In genomic region chr2:83196225-83196624, GRCh38 we compare ENCODE assay signal across 9 cellular contexts.
DNase-seq lines count a peak whose midpoint lies in the region; ATAC-seq and TF ChIP-seq lines count a peak whose summit lies in the region.
"Had no signal": no experiment of that assay in that cellular context is flagged by ENCODE, and none has a peak within 500 bp of the region (broad histone marks: within the 10 kb centered on the region; RNA-seq: fewer than 3 reads in every experiment).

No MANE protein-coding gene starts in this region.

- H3K27ac Mint-ChIP-seq in CD8-positive, alpha-beta memory T cell = no peak overlapping the region
- H3K27ac Mint-ChIP-seq: activated naive CD8-positive, alpha-beta T cell had no signal

- no peak for TF ChIP-seq POLR2A in thyroid gland (IDR thresholded peaks at IDR 0.05)

- CTCF ChIA-PET in AG04450 (lab: Charles Lee) = interaction anchor here (0.6 to 2.3 kb wide), 16 partner anchors 10 to 906 kb away, joined by 3 to 14 read pairs (median 3); no protein-coding TSS in a partner anchor
- CTCF ChIA-PET in CD8-positive, alpha-beta memory T cell (lab: Charles Lee) = no interaction called here

- no peak for ATAC-seq in HG02642 (IDR thresholded peaks at IDR 0.05; ENCODE audit: poor library complexity, unreplicated experiment)

- H3K4me3 Mint-ChIP-seq in CD8-positive, alpha-beta memory T cell = no peak overlapping the region
- H3K4me3 Mint-ChIP-seq: activated naive CD8-positive, alpha-beta T cell had no signal

- H3K27me3 ChIP-seq in AG04450 (ENCODE audit: control insufficient read depth, insufficient read depth, low read length) (no peaks in the 10 kb centered on the region), left ventricle myocardium inferior (ENCODE audit: low read depth) (no peaks in the 10 kb centered on the region), thyroid gland (no peaks in the 10 kb centered on the region)
- no peaks in the 10 kb centered on the region for H3K27me3 ChIP-seq in CD8-positive, alpha-beta memory T cell (ENCODE audit: insufficient read depth, low read length, poor library complexity, severe bottlenecking)

- DNase-seq in AG04450 (ENCODE audit: low read depth, low spot score) (peak; percentile 2), HT-29 (ENCODE audit: low spot score) (peak; percentile 59), SW480 (ENCODE audit: low spot score) (peak; percentile 45), left ventricle myocardium inferior (no peak), thyroid gland (no peak), occipital lobe (lab: John Stamatoyannopoulos, UW) (no peak)
- DNase-seq in CD8-positive, alpha-beta memory T cell = no peak

- H3K36me3 ChIP-seq in left ventricle myocardium inferior (no peaks in the 10 kb centered on the region), thyroid gland (no peaks in the 10 kb centered on the region)
- no peaks in the 10 kb centered on the region for H3K36me3 ChIP-seq in CD8-positive, alpha-beta memory T cell (ENCODE audit: insufficient read depth, low read length)

- H3K9me3 ChIP-seq in AG04450 (ENCODE audit: control insufficient read depth, insufficient read depth, low read length) = no peaks in the 10 kb centered on the region
- H3K9me3 ChIP-seq in left ventricle myocardium inferior (replicated peaks) = no peaks in the 10 kb centered on the region
- H3K9me3 ChIP-seq in thyroid gland = no peaks in the 10 kb centered on the region
- no peaks in the 10 kb centered on the region for H3K9me3 ChIP-seq in CD8-positive, alpha-beta memory T cell (ENCODE audit: low read length)

- no peaks in the 10 kb centered on the region for H3K4me1 Mint-ChIP-seq in CD8-positive, alpha-beta memory T cell

- H3K4me3 ChIP-seq in AG04450 (ENCODE audit: low read depth, low read length) (no peak overlapping the region), left ventricle myocardium inferior (no peak overlapping the region), thyroid gland (replicated peaks in 1 of 3) (no peak overlapping the region)
- H3K4me3 ChIP-seq in CD8-positive, alpha-beta memory T cell (ENCODE audit: low read length) = no peak overlapping the region

- POLR2A ChIA-PET in AG04450 (lab: Yijun Ruan, JAX) = no interaction called here
- POLR2A ChIA-PET in CD8-positive, alpha-beta memory T cell (lab: Charles Lee) = no interaction called here

- 0 to 3% methylated on average over 1 of the region's 1 CpG for WGBS in thyroid gland, 2 donors

- H3K4me1 ChIP-seq in left ventricle myocardium inferior = no peaks in the 10 kb centered on the region
- H3K4me1 ChIP-seq in thyroid gland = no peaks in the 10 kb centered on the region
- no peaks in the 10 kb centered on the region for H3K4me1 ChIP-seq in CD8-positive, alpha-beta memory T cell (ENCODE audit: insufficient read depth, low read length)

- H3K27ac ChIP-seq in AG04450 (ENCODE audit: low read depth, low read length) (no peak overlapping the region), left ventricle myocardium inferior (replicated peaks) (no peak overlapping the region), thyroid gland (no peak overlapping the region)
- no peak overlapping the region for H3K27ac ChIP-seq in CD8-positive, alpha-beta memory T cell (ENCODE audit: low read depth, low read length)

- no peaks in the 10 kb centered on the region for H3K36me3 Mint-ChIP-seq in CD8-positive, alpha-beta memory T cell
- H3K36me3 Mint-ChIP-seq: activated naive CD8-positive, alpha-beta T cell had no signal

- TF ChIP-seq CTCF in AG04450 (IDR thresholded peaks at IDR 0.05; ENCODE audit: low read depth, low read length) = peak; percentile 71
- peak; percentile 75 for TF ChIP-seq CTCF in left ventricle myocardium inferior (IDR thresholded peaks at IDR 0.05; ENCODE audit: borderline replicate concordance)
- peak in 4 of 6 experiments; percentile 32 to 49 (median 36) for TF ChIP-seq CTCF in thyroid gland (IDR thresholded peaks at IDR 0.05)

- H3K9me3 Mint-ChIP-seq in CD8-positive, alpha-beta memory T cell = peaks cover 0 to 10% (median 3%) of the 10 kb centered on the region in 5 donors

- peaks cover 0 to 1% of the 10 kb centered on the region in 2 donors for H3K27me3 Mint-ChIP-seq in CD8-positive, alpha-beta memory T cell
- H3K27me3 Mint-ChIP-seq: activated naive CD8-positive, alpha-beta T cell had no signal

- intact Hi-C loops in left ventricle myocardium inferior (cut with micrococcal nuclease) (loop anchor here (10.0 kb wide), 1 partner anchor 501 kb away; no protein-coding TSS in a partner anchor), thyroid gland (cut with DNase I) (no loop called here)

Comparison
In these comparisons a context has a peak if more than half of its experiments do, and no peak if none do; other contexts are left out.
1. DNase-seq: peak in AG04450 (single experiment), HT-29 (single experiment) and SW480 (single experiment); none in left ventricle myocardium inferior (single experiment), thyroid gland (0 of 2), occipital lobe (single experiment) and CD8-positive, alpha-beta memory T cell (0 of 5).
2. Peak in every context shown above with its lines, with median percentiles within 50 percentile points of each other: CTCF ChIP-seq.